In genomic region chr22:35477911-35478582, GRCh38 we compare ENCODE assay signal across 9 cellular contexts.
DNase-seq lines count a peak whose midpoint lies in the region; ATAC-seq and TF ChIP-seq lines count a peak whose summit lies in the region.
"Had no signal": no experiment of that assay in that cellular context is flagged by ENCODE, and none has a peak within 500 bp of the region (broad histone marks: within the 10 kb centered on the region; RNA-seq: fewer than 3 reads in every experiment).

No MANE protein-coding gene starts in this region.

- TF ChIP-seq CTCF in A673 (conservative IDR thresholded peaks at IDR 0.05; ENCODE audit: low read depth, low read length), result no peak
- no peak for TF ChIP-seq CTCF in heart left ventricle (IDR thresholded peaks at IDR 0.05)
- TF ChIP-seq CTCF in thyroid gland (IDR thresholded peaks at IDR 0.05), result no peak

- intact Hi-C loops in A673 (cut with micrococcal nuclease; ENCODE audit: unreplicated experiment), result no loop called here
- intact Hi-C loops in heart left ventricle (cut with DNase I), result loop anchor here in 1 of 10 donors (10.0 kb wide), 1 partner anchor 57 kb away; no protein-coding TSS in a partner anchor
- intact Hi-C loops in thyroid gland (cut with DNase I), result no loop called here

- peak; percentile 99 for DNase-seq in A673 (ENCODE audit: low spot score)
- peak; percentile 94 for DNase-seq in KBM-7
- DNase-seq in RPMI7951 (ENCODE audit: low read depth), result peak; percentile 88
- peak in 4 of 5 donors; percentile 44 to 70 (median 56) for DNase-seq in heart left ventricle
- DNase-seq in thyroid gland, result peak; percentile 59 to 60
- no peak for DNase-seq in activated T-cell treated with anti-CD3 and anti-CD28 coated beads, Interleukin-2, amount 50 U/mL, for 48 hours
- no peak for DNase-seq in cerebellum (ENCODE audit: low spot score)
- DNase-seq: DND-41 had no signal

- H3K4me3 ChIP-seq in A673 (ENCODE audit: low read depth, low read length, poor library complexity, severe bottlenecking) (peak overlapping the region; percentile 24), heart left ventricle (no peak overlapping the region), thyroid gland (replicated peaks in 1 of 3) (no peak overlapping the region)

- in situ Hi-C loops in KBM-7 (cut with MboI; ENCODE audit: low pct_unique_long_range_greater_than_20kb, low sequenced_read_pairs), result no loop called here

- H3K36me3 ChIP-seq in A673 (ENCODE audit: insufficient read depth, low read length, poor library complexity, severe bottlenecking) (no peaks in the 10 kb centered on the region), heart left ventricle (no peaks in the 10 kb centered on the region), thyroid gland (no peaks in the 10 kb centered on the region)

- POLR2A ChIA-PET in A673 (lab: Charles Lee; ENCODE audit: low non-redundant PET), result interaction anchor here (0.5 to 0.7 kb wide), 3 partner anchors 35 to 82 kb away, joined by 3 to 16 read pairs (median 4); no protein-coding TSS in a partner anchor

- H3K27me3 ChIP-seq in A673 (replicated peaks; ENCODE audit: insufficient read depth, low read depth, low read length, poor library complexity) (no peaks in the 10 kb centered on the region), heart left ventricle (peaks cover 0 to 12% (median 0%) of the 10 kb centered on the region in 9 donors), thyroid gland (no peaks in the 10 kb centered on the region)

- peak in 3 of 4 donors; percentile 27 to 61 (median 57) for ATAC-seq in heart left ventricle
- no peak for ATAC-seq in activated CD4-positive, CD25-positive, alpha-beta regulatory T cell treated with anti-CD3 and anti-CD28 coated beads, Interleukin-2, amount 50 U/mL, for 24 hours

- 40 to 65% (median 61%) methylated on average over 11 of the region's 11 CpGs for WGBS in heart left ventricle, 4 donors
- 26 to 34% methylated on average over 10 of the region's 11 CpGs for WGBS in thyroid gland, 2 donors

- no TSS peak for BruUV-seq in A673 (replicated peaks; lab: Mats Ljungman, UMichigan)

- TF ChIP-seq POLR2A in heart left ventricle (IDR thresholded peaks at IDR 0.05) (no peak), thyroid gland (IDR thresholded peaks at IDR 0.05) (no peak)

- H3K27ac ChIP-seq in A673 (ENCODE audit: low read depth, low read length, poor library complexity, severe bottlenecking) (peak overlapping the region; percentile 80), heart left ventricle (peak overlapping the region in 10 of 12 donors; percentile 6 to 81 (median 62)), thyroid gland (peak overlapping the region; percentile 27 to 67 (median 67))

- H3K9me3 ChIP-seq in A673 (ENCODE audit: low read depth, low read length, poor library complexity, severe bottlenecking), result no peaks in the 10 kb centered on the region
- H3K9me3 ChIP-seq in heart left ventricle, result peaks cover 0 to 3% (median 0%) of the 10 kb centered on the region in 12 donors
- H3K9me3 ChIP-seq in thyroid gland, result no peaks in the 10 kb centered on the region

- H3K4me1 ChIP-seq in A673 (ENCODE audit: insufficient read depth, low read length, poor library complexity, severe bottlenecking) (peaks cover 72% of the 10 kb centered on the region), heart left ventricle (peaks cover 0 to 22% (median 7%) of the 10 kb centered on the region in 12 donors), thyroid gland (peaks cover 30 to 53% of the 10 kb centered on the region in 2 donors)

- CTCF ChIA-PET in A673 (lab: Charles Lee), result no interaction called here

Comparison
In these comparisons a context has a peak if more than half of its experiments do, and no peak if none do; other contexts are left out.
1. DNase-seq: peak in A673 (single experiment), KBM-7 (single experiment), RPMI7951 (single experiment), heart left ventricle (4 of 5) and thyroid gland (2 of 2); none in activated T-cell treated with anti-CD3 and anti-CD28 coated beads, Interleukin-2, amount 50 U/mL, for 48 hours (0 of 2) and cerebellum (single experiment).
2. ATAC-seq: peak in heart left ventricle (3 of 4); none in activated CD4-positive, CD25-positive, alpha-beta regulatory T cell treated with anti-CD3 and anti-CD28 coated beads, Interleukin-2, amount 50 U/mL, for 24 hours (0 of 2).
3. Peak in every context shown above with its lines, with median percentiles within 50 percentile points of each other: H3K27ac ChIP-seq.